Comparison of ENCODE assay signal across 8 cellular contexts in genomic region chr3:69739204-69740102, GRCh38. TPM values are rescaled to one million over a fixed set of nuclear protein-coding genes. Genes with fewer than 3 reads are reported as not detected.
DNase-seq lines count a peak whose midpoint lies in the region; ATAC-seq, FAIRE-seq and TF ChIP-seq lines count a peak whose summit lies in the region.

Gene MITF, plus strand, starts transcription at chr3:69739464. Its CDS starts 134 bp downstream, at chr3:69739598.

- no peaks in the 10 kb centered on the region for H3K27me3 ChIP-seq in body of pancreas
- H3K27me3 ChIP-seq in CD8-positive, alpha-beta T cell (ENCODE audit: insufficient read depth, low read length), result peaks cover 4% of the 10 kb centered on the region

- H3K4me3 Mint-ChIP-seq in CD8-positive, alpha-beta T cell, result no peak within 1 kb of the TSS

- intact Hi-C loops in body of pancreas (cut with DNase I), result loop anchor here (10.0 kb wide), 1 partner anchor 125 kb away; no protein-coding TSS in a partner anchor
- intact Hi-C loops in CD8-positive, alpha-beta T cell (cut with DNase I, micrococcal nuclease), result no loop called here

- H3K36me3 ChIP-seq in body of pancreas (replicated peaks in 1 of 2; ENCODE audit: insufficient read depth in 1 of 2, low read depth in 2 of 2), result no peaks in the 10 kb centered on the region
- H3K36me3 ChIP-seq in CD8-positive, alpha-beta T cell (ENCODE audit: insufficient read depth, low read length), result no peaks in the 10 kb centered on the region

- POLR2A ChIA-PET in CD8-positive, alpha-beta T cell (lab: Charles Lee), result no interaction called here

- DNase-seq in G401 (ENCODE audit: low spot score) (peak; percentile 91), HTR-8/SVneo (ENCODE audit: insufficient read length, low spot score) (peak; percentile 81), OCI-M1 (lab: John Stamatoyannopoulos, UW) (peak; percentile 92), body of pancreas (peak; percentile 88 to 93 (median 91)), hypothalamus (lab: John Stamatoyannopoulos, UW) (peak; percentile 28 to 97 (median 90)), pulmonary artery endothelial cell (ENCODE audit: low read depth, low spot score) (peak; percentile 60)
- no peak for DNase-seq in CD8-positive, alpha-beta T cell

- H3K36me3 Mint-ChIP-seq in CD8-positive, alpha-beta T cell, result no peaks in the 10 kb centered on the region

- TF ChIP-seq POLR2A in body of pancreas (IDR thresholded peaks at IDR 0.05), result peak in 2 of 3 donors; percentile 50 to 64

- peaks cover 12% of the 10 kb centered on the region for H3K4me1 Mint-ChIP-seq in CD8-positive, alpha-beta T cell (ENCODE audit: low read depth)

- peak within 1 kb of the TSS; percentile 54 to 55 for H3K4me3 ChIP-seq in body of pancreas
- no peak within 1 kb of the TSS for H3K4me3 ChIP-seq in CD8-positive, alpha-beta T cell (ENCODE audit: low read depth, low read length)

- CTCF ChIA-PET in CD8-positive, alpha-beta T cell (lab: Charles Lee), result no interaction called here

- peaks cover 56% of the 10 kb centered on the region for H3K27me3 Mint-ChIP-seq in CD8-positive, alpha-beta T cell (ENCODE audit: low read depth)

- WGBS in body of pancreas, 2 donors, result 0 to 1% methylated on average over 25 to 75 of the region's 81 CpGs

- FAIRE-seq in HTR-8/SVneo (lab: Jason Lieb, UNC), result peak; percentile 96

- peak within 1 kb of the TSS in 3 of 4 donors; percentile 24 to 74 (median 73) for H3K27ac ChIP-seq in body of pancreas
- H3K27ac ChIP-seq in CD8-positive, alpha-beta T cell (ENCODE audit: low read depth, low read length), result no peak within 1 kb of the TSS

- H3K4me1 ChIP-seq in body of pancreas, result peaks cover 15% of the 10 kb centered on the region
- no peaks in the 10 kb centered on the region for H3K4me1 ChIP-seq in CD8-positive, alpha-beta T cell (ENCODE audit: insufficient read depth, low read length)

- ATAC-seq in GM21576 (IDR thresholded peaks at IDR 0.05; ENCODE audit: unreplicated experiment) (peak; percentile 93), body of pancreas (peak; percentile 96)
- no peak for ATAC-seq in CD8-positive, alpha-beta T cell

- no peaks in the 10 kb centered on the region for H3K9me3 ChIP-seq in body of pancreas
- no peaks in the 10 kb centered on the region for H3K9me3 ChIP-seq in CD8-positive, alpha-beta T cell (ENCODE audit: low read length)

- H3K9me3 Mint-ChIP-seq in CD8-positive, alpha-beta T cell, result no peaks in the 10 kb centered on the region

- in situ Hi-C loops in G401 (cut with HindIII; ENCODE audit: low sequenced_read_pairs), result no loop called here

- H3K27ac Mint-ChIP-seq in CD8-positive, alpha-beta T cell, result no peak within 1 kb of the TSS

- peak in 1 of 7 experiments; percentile 15 for TF ChIP-seq CTCF in body of pancreas (IDR thresholded peaks at IDR 0.05)
- no peak for TF ChIP-seq CTCF in CD8-positive, alpha-beta T cell (IDR thresholded peaks at IDR 0.05)

RNA-seq across cellular contexts. Expression of gene MITF, which starts in this region (rescaled TPM):
- 81.7 and 116 TPM in 2 replicates for total RNA-seq in G401 (2014; rRNA removed; shearing (Covaris generic))
- total RNA-seq in body of pancreas (10 to 100 TPM in 1 of 2 donors, 1 to 10 TPM in 1; 9.3 to 12.2 TPM), pulmonary artery endothelial cell (1.3 and 3.3 TPM in 2 replicates)
- total RNA-seq in CD8-positive, alpha-beta T cell, result not detected

Comparison
In these comparisons a context has a peak if more than half of its experiments do, and no peak if none do; other contexts are left out.
1. DNase-seq: peak in G401 (single experiment), HTR-8/SVneo (single experiment), OCI-M1 (single experiment), body of pancreas (4 of 4), hypothalamus (51 of 51) and pulmonary artery endothelial cell (single experiment); none in CD8-positive, alpha-beta T cell (0 of 7).